Comparison of ENCODE assay signal across 10 cellular contexts in genomic region chr5:160463775-160464465, GRCh38. TPM values are rescaled to one million over a fixed set of nuclear protein-coding genes. Genes with fewer than 3 reads are reported as not detected.
DNase-seq lines count a peak whose midpoint lies in the region; ATAC-seq and TF ChIP-seq lines count a peak whose summit lies in the region.
"Had no signal": no experiment of that assay in that cellular context is flagged by ENCODE, and none has a peak within 500 bp of the region (broad histone marks: within the 10 kb centered on the region; RNA-seq: fewer than 3 reads in every experiment).

No MANE protein-coding gene starts in this region.

- H3K4me3 ChIP-seq in fibroblast of pulmonary artery (replicated peaks; ENCODE audit: low read depth, low read length), result no peak overlapping the region
- H3K4me3 ChIP-seq: adrenal gland, SJSA1 had no signal

- TF ChIP-seq CTCF in fibroblast of pulmonary artery (IDR thresholded peaks at IDR 0.05; ENCODE audit: low read length, missing control alignments), result no peak

- peak; percentile 46 for DNase-seq in AG08395 (ENCODE audit: low spot score)
- peak; percentile 42 for DNase-seq in GM03348 (ENCODE audit: low spot score)
- peak; percentile 83 for DNase-seq in SK-MEL-5 (ENCODE audit: low read depth, low spot score)
- peak; percentile 83 for DNase-seq in fibroblast of pulmonary artery (ENCODE audit: low read depth)
- no peak for DNase-seq in Kasumi-1 (lab: John Stamatoyannopoulos, UW)
- no peak for DNase-seq in activated gamma-delta T cell (lab: John Stamatoyannopoulos, UW)

- in situ Hi-C loops in SK-MEL-5 (cut with HindIII; ENCODE audit: low pct_unique_long_range_greater_than_20kb, low sequenced_read_pairs), result no loop called here

- no peak for ATAC-seq in GM18511 (IDR thresholded peaks at IDR 0.05; ENCODE audit: unreplicated experiment)
- no peak for ATAC-seq in HG03159 (IDR thresholded peaks at IDR 0.05; ENCODE audit: unreplicated experiment)

RNA-seq across cellular contexts. Expression of gene PTTG1, which starts 42.3 kb away (rescaled TPM):
- total RNA-seq in SK-MEL-5 (2014; rRNA removed; shearing (Covaris generic)), result 238 and 294 TPM in 2 replicates
- 277 and 486 TPM in 2 replicates for polyA plus RNA-seq in SK-MEL-5 (2015; cell fraction: cytosol; rRNA removed)
- 132 and 221 TPM in 2 replicates for polyA plus RNA-seq in SK-MEL-5 (2015; cell fraction: nucleus; rRNA removed)

RNA-seq across cellular contexts. Expression of gene SLU7, which starts 45.0 kb away (rescaled TPM):
- total RNA-seq in SK-MEL-5 (2014; rRNA removed; shearing (Covaris generic)), result 66.9 and 70.7 TPM in 2 replicates
- polyA plus RNA-seq in SK-MEL-5 (2015; cell fraction: cytosol; rRNA removed), result 59.7 and 70.1 TPM in 2 replicates
- 32.4 and 33.6 TPM in 2 replicates for polyA plus RNA-seq in SK-MEL-5 (2015; cell fraction: nucleus; rRNA removed)

Comparison
In these comparisons a context has a peak if more than half of its experiments do, and no peak if none do; other contexts are left out.
1. DNase-seq: peak in AG08395 (single experiment), GM03348 (single experiment), SK-MEL-5 (single experiment) and fibroblast of pulmonary artery (single experiment); none in Kasumi-1 (0 of 2) and activated gamma-delta T cell (single experiment).